ENCODE assay signal across 25 cellular contexts in the genomic region with DNA sequence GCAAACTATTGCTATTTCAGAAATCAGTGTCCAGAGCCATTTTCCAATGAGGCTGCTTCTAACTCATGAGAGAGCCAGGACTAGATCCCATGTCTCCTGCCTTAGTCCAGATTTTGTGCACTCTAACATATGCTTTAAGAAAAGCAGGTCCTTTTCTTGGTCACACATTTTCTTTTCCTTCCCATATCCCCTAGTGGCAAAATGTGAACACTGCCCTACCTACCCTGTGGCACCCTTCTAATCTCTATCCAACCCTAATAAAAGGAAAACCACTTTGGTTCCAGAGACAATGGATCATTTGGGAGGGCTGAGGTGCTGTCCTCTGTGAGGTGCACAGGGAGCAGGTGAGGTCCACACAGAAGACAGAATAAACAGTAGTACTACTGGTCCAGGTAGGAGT.
DNase-seq lines count a peak whose midpoint lies in the region; ATAC-seq and TF ChIP-seq lines count a peak whose summit lies in the region.
"Had no signal": no experiment of that assay in that cellular context is flagged by ENCODE, and none has a peak within 500 bp of the region (broad histone marks: within the 10 kb centered on the region; RNA-seq: fewer than 3 reads in every experiment).

No MANE protein-coding gene starts in this region.

- H3K4me3 ChIP-seq in Loucy (ENCODE audit: low read length, poor library complexity, severe bottlenecking) (no peak overlapping the region), brain microvascular endothelial cell (ENCODE audit: low read depth, low read length) (no peak overlapping the region), aorta (ENCODE audit: low read length in 2 of 2) (no peak overlapping the region)
- H3K4me3 ChIP-seq: esophagus squamous epithelium, gastrocnemius medialis, lower lobe of right lung, sigmoid colon, tibial nerve had no signal

- no peak overlapping the region for H3K27ac ChIP-seq in brain microvascular endothelial cell
- no peak overlapping the region for H3K27ac ChIP-seq in aorta (ENCODE audit: low read depth in 1 of 2, low read length in 2 of 2)
- H3K27ac ChIP-seq: esophagus squamous epithelium, gastrocnemius medialis, lower lobe of right lung, sigmoid colon, tibial nerve had no signal

- H3K4me2 ChIP-seq in Loucy (ENCODE audit: low read depth, low read length, poor library complexity, severe bottlenecking) = no peak overlapping the region

- H3K79me2 ChIP-seq in Loucy (ENCODE audit: insufficient read depth, low read length) = no peaks in the 10 kb centered on the region

- no peaks in the 10 kb centered on the region for H3K9me2 ChIP-seq in Loucy (replicated peaks; ENCODE audit: low read depth, low read length)

- H2AFZ ChIP-seq in Loucy (ENCODE audit: low read length) = no peak overlapping the region

- H3K9me3 ChIP-seq in Loucy (ENCODE audit: insufficient read depth, low read depth, low read length) (no peaks in the 10 kb centered on the region), aorta (ENCODE audit: control insufficient read depth, low read length) (no peaks in the 10 kb centered on the region)
- H3K9me3 ChIP-seq: esophagus squamous epithelium, gastrocnemius medialis, lower lobe of right lung, sigmoid colon, tibial nerve had no signal

- TF ChIP-seq CTCF in GM12873 (IDR thresholded peaks at IDR 0.05; ENCODE audit: insufficient read depth, low read depth, low read length, missing control alignments) = peak; percentile 44
- TF ChIP-seq CTCF in Loucy (conservative IDR thresholded peaks at IDR 0.05; ENCODE audit: low read length) = peak; percentile 49
- peak; percentile 18 for TF ChIP-seq CTCF in brain microvascular endothelial cell (IDR thresholded peaks at IDR 0.05; ENCODE audit: low read depth, low read length, missing control alignments)

- peaks cover 3% of the 10 kb centered on the region for H3K4me1 ChIP-seq in Loucy (ENCODE audit: insufficient read depth, low read length, poor library complexity, severe bottlenecking)
- peaks cover 0 to 2% of the 10 kb centered on the region in 2 donors for H3K4me1 ChIP-seq in aorta (ENCODE audit: control insufficient read depth in 1 of 2, insufficient read depth in 2 of 2, low read length in 2 of 2)
- H3K4me1 ChIP-seq: esophagus squamous epithelium, gastrocnemius medialis, lower lobe of right lung, sigmoid colon, tibial nerve had no signal

- no peak overlapping the region for H3K9ac ChIP-seq in Loucy (ENCODE audit: low read depth, low read length, poor library complexity, severe bottlenecking)

- no peaks in the 10 kb centered on the region for H4K20me1 ChIP-seq in Loucy (ENCODE audit: insufficient read depth, low read length, poor library complexity, severe bottlenecking)

- intact Hi-C loops in aorta (cut with DNase I) = no loop called here

- in situ Hi-C loops in brain microvascular endothelial cell (cut with HindIII; ENCODE audit: low pct_ligation_motif_present, low sequenced_read_pairs) = no loop called here

- ATAC-seq in HG03045 (IDR thresholded peaks at IDR 0.05; ENCODE audit: unreplicated experiment) (no peak), aorta (ENCODE audit: low FRiP score) (no peak)
- ATAC-seq: gastrocnemius medialis; lower lobe of right lung; naive thymus-derived CD4-positive, alpha-beta T cell; Right ventricle myocardium inferior had no signal

- no peaks in the 10 kb centered on the region for H3F3A ChIP-seq in Loucy (ENCODE audit: low read depth)

- H3K27me3 ChIP-seq in Loucy (ENCODE audit: insufficient read depth, low read length, poor library complexity, severe bottlenecking) (no peaks in the 10 kb centered on the region), brain microvascular endothelial cell (replicated peaks) (no peaks in the 10 kb centered on the region), aorta (ENCODE audit: control insufficient read depth in 1 of 2, insufficient read depth in 2 of 2, low read length in 1 of 2) (no peaks in the 10 kb centered on the region)
- H3K27me3 ChIP-seq: esophagus squamous epithelium, gastrocnemius medialis, sigmoid colon, tibial nerve had no signal

- DNase-seq in brain microvascular endothelial cell (no peak), aorta (no peak), OCI-M2 (lab: John Stamatoyannopoulos, UW; ENCODE audit: unreplicated experiment) (no peak)
- no peak for DNase-seq in activated effector memory CD4-positive, alpha-beta T cell treated with anti-CD3 and anti-CD28 coated beads, Interleukin-2, amount 50 U/mL, for 16 hours
- DNase-seq: activated gamma-delta T cell; activated naive CD8-positive, alpha-beta T cell treated with anti-CD3 and anti-CD28 coated beads for 36 hours; activated T-cell treated with anti-CD3 and anti-CD28 coated beads, Interleukin-2, amount 50 U/mL, for 24 hours; DMS79 treated with DMSO at 0.1 percent for 48 hours; esophagus squamous epithelium; gastrocnemius medialis; GF-D8; kidney glomerular epithelial cell; lower lobe of right lung; naive thymus-derived CD4-positive, alpha-beta T cell; NCI-H1092 treated with DMSO at 0.1 percent for 48 hours; NCI-H187; NCI-H2171 treated with DMSO at 0.1 percent for 48 hours; nucleus accumbens; sigmoid colon; stimulated activated CD4-positive, alpha-beta T cell treated with anti-CD3 and anti-CD28 coated beads, Interleukin-4, amount 100 ng/mL, for 4 hours had no signal

- H3K36me3 ChIP-seq in Loucy (ENCODE audit: insufficient read depth, low read length) = no peaks in the 10 kb centered on the region
- H3K36me3 ChIP-seq in brain microvascular endothelial cell (replicated peaks) = no peaks in the 10 kb centered on the region
- no peaks in the 10 kb centered on the region for H3K36me3 ChIP-seq in aorta (ENCODE audit: control insufficient read depth in 1 of 2, insufficient read depth in 2 of 2, low read length in 1 of 2)
- H3K36me3 ChIP-seq: esophagus squamous epithelium, gastrocnemius medialis, lower lobe of right lung, sigmoid colon, tibial nerve had no signal
